Comparison of ENCODE assay signal across 1 cellular context in genomic region chr1:17009706-17010105, GRCh38.
TF ChIP-seq lines count a peak whose summit lies in the region.

No MANE protein-coding gene starts in this region.

TF ChIP-seq in SK-N-SH, 30 proteins besides CTCF, POLR2A, EP300 and RAD21 (continued from another document):
- no peak for TF ChIP-seq PBX3 (IDR thresholded peaks at IDR 0.05)
- TF ChIP-seq RCOR1 (IDR thresholded peaks at IDR 0.05; ENCODE audit: low read length), result no peak
- no peak for TF ChIP-seq GABPA (IDR thresholded peaks at IDR 0.05; ENCODE audit: low read depth)
- TF ChIP-seq REST (IDR thresholded peaks at IDR 0.05; ENCODE audit: low read depth, low read length), result no peak
- no peak for TF ChIP-seq FOXJ3 (CRISPR knock-in tag; IDR thresholded peaks at IDR 0.05)
